Comparison of ENCODE assay signal across 11 cellular contexts in genomic region chr17:82645516-82645915, GRCh38. TPM values are rescaled to one million over a fixed set of nuclear protein-coding genes. Genes with fewer than 3 reads are reported as not detected.
DNase-seq lines count a peak whose midpoint lies in the region; ATAC-seq, FAIRE-seq and TF ChIP-seq lines count a peak whose summit lies in the region.
"Had no signal": no experiment of that assay in that cellular context is flagged by ENCODE, and none has a peak within 500 bp of the region (broad histone marks: within the 10 kb centered on the region; RNA-seq: fewer than 3 reads in every experiment).

No MANE protein-coding gene starts in this region.

- no peak overlapping the region for H2AFZ ChIP-seq in osteoblast (ENCODE audit: low read length)

- DNase-seq in activated CD4-positive, alpha-beta T cell treated with anti-CD3 and anti-CD28 coated beads for 36 hours, result no peak
- no peak for DNase-seq in activated CD4-positive, alpha-beta T cell treated with anti-CD3 and anti-CD28 coated beads for 48 hours
- DNase-seq in LHCN-M2 (ENCODE audit: low read depth), result peak; percentile 13
- peak; percentile 46 for DNase-seq in bronchial epithelial cell (ENCODE audit: low read depth)
- peak; percentile 93 for DNase-seq in osteoblast (ENCODE audit: insufficient read length, low spot score, missing footprints)
- DNase-seq in testis, result no peak
- no peak for DNase-seq in T1000 (lab: John Stamatoyannopoulos, UW)
- DNase-seq: DMS79 treated with DMSO at 0.1 percent for 48 hours, mesendoderm, NCI-H2107 had no signal

- peaks cover 73% of the 10 kb centered on the region for H3K79me2 ChIP-seq in osteoblast (ENCODE audit: insufficient read depth, low read length)

- H3K27ac ChIP-seq in osteoblast (ENCODE audit: low read depth, low read length), result no peak overlapping the region
- H3K27ac ChIP-seq in testis, result no peak overlapping the region

- no peak overlapping the region for H3K27ac Mint-ChIP-seq in activated CD4-positive, alpha-beta T cell treated with anti-CD3 and anti-CD28 coated beads for 36 hours

- no peak for FAIRE-seq in bronchial epithelial cell (lab: Jason Lieb, UNC)

- intact Hi-C loops in activated CD4-positive, alpha-beta T cell treated with anti-CD3 and anti-CD28 coated beads for 36 hours (cut with DNase I, micrococcal nuclease), result loop anchor here in 1 of 2 experiments (5.0 kb wide), 1 partner anchor 53 kb away; no protein-coding TSS in a partner anchor
- intact Hi-C loops in testis (cut with DNase I; ENCODE audit: low total_unique reads), result no loop called here

- H3K4me1 Mint-ChIP-seq in activated CD4-positive, alpha-beta T cell treated with anti-CD3 and anti-CD28 coated beads for 36 hours, result peaks cover 29% of the 10 kb centered on the region

- TF ChIP-seq POLR2A in testis (IDR thresholded peaks at IDR 0.05), result no peak

- H3K27me3 Mint-ChIP-seq in activated CD4-positive, alpha-beta T cell treated with anti-CD3 and anti-CD28 coated beads for 36 hours, result no peaks in the 10 kb centered on the region

- ATAC-seq in activated CD4-positive, alpha-beta T cell treated with anti-CD3 and anti-CD28 coated beads for 36 hours, result no peak
- ATAC-seq in GM18511 (IDR thresholded peaks at IDR 0.05; ENCODE audit: unreplicated experiment), result no peak

- 66 to 87% methylated on average over 4 of the region's 4 CpGs for WGBS in testis, 2 donors

- H3K27me3 ChIP-seq in bronchial epithelial cell (ENCODE audit: control insufficient read depth, insufficient read depth, low read length) (no peaks in the 10 kb centered on the region), osteoblast (ENCODE audit: insufficient read depth, low read length) (no peaks in the 10 kb centered on the region), testis (no peaks in the 10 kb centered on the region)

- CTCF ChIA-PET in activated CD4-positive, alpha-beta T cell treated with anti-CD3 and anti-CD28 coated beads for 36 hours (lab: Charles Lee), result no interaction called here

- H3K9me3 ChIP-seq in osteoblast (ENCODE audit: low read depth, low read length) (no peaks in the 10 kb centered on the region), testis (no peaks in the 10 kb centered on the region)

- TF ChIP-seq CTCF in bronchial epithelial cell (IDR thresholded peaks at IDR 0.05; ENCODE audit: insufficient read depth, low read length, severe bottlenecking) (no peak), osteoblast (IDR thresholded peaks at IDR 0.05; ENCODE audit: extremely low read depth, low read depth, low read length) (no peak), testis (IDR thresholded peaks at IDR 0.05) (no peak)

- no peaks in the 10 kb centered on the region for H3K9me3 Mint-ChIP-seq in activated CD4-positive, alpha-beta T cell treated with anti-CD3 and anti-CD28 coated beads for 36 hours (ENCODE audit: low read depth)

- no peak overlapping the region for H3K4me2 ChIP-seq in osteoblast (ENCODE audit: insufficient read depth, low read length)

- H3K4me3 Mint-ChIP-seq in activated CD4-positive, alpha-beta T cell treated with anti-CD3 and anti-CD28 coated beads for 36 hours, result peak overlapping the region; percentile 82

- peaks cover 55% of the 10 kb centered on the region for H4K20me1 ChIP-seq in osteoblast (ENCODE audit: insufficient read depth, low read length)

- H3K4me3 ChIP-seq in bronchial epithelial cell (ENCODE audit: low read depth, low read length) (no peak overlapping the region), osteoblast (ENCODE audit: insufficient read depth, low read length) (no peak overlapping the region), testis (no peak overlapping the region)

- H3K36me3 Mint-ChIP-seq in activated CD4-positive, alpha-beta T cell treated with anti-CD3 and anti-CD28 coated beads for 36 hours (ENCODE audit: low read depth), result peaks cover 44% of the 10 kb centered on the region

- POLR2A ChIA-PET in activated CD4-positive, alpha-beta T cell treated with anti-CD3 and anti-CD28 coated beads for 36 hours (lab: Charles Lee), result no interaction called here

- H3K4me1 ChIP-seq in osteoblast (ENCODE audit: insufficient read depth, low read length) (peaks cover 10% of the 10 kb centered on the region), testis (peaks cover 9% of the 10 kb centered on the region)

- H3K36me3 ChIP-seq in bronchial epithelial cell (ENCODE audit: control insufficient read depth, insufficient read depth, low read length), result peaks cover 12% of the 10 kb centered on the region
- peaks cover 29% of the 10 kb centered on the region for H3K36me3 ChIP-seq in osteoblast (ENCODE audit: insufficient read depth, low read length)
- H3K36me3 ChIP-seq in testis (ENCODE audit: low read depth, missing control alignments), result no peaks in the 10 kb centered on the region

RNA-seq across cellular contexts. Expression of gene WDR45B, which starts 2.7 kb away (rescaled TPM):
- 10 to 100 TPM; 74.1 to 74.8 TPM for total RNA-seq in activated CD4-positive, alpha-beta T cell treated with anti-CD3 and anti-CD28 coated beads for 36 hours
- 90.8 and 116 TPM in 2 replicates for total RNA-seq in LHCN-M2 (2014; rRNA removed)
- polyA plus RNA-seq in LHCN-M2 (2012), result 69.6 TPM
- total RNA-seq in bronchial epithelial cell, result 90.8 and 94.7 TPM in 2 replicates
- 66.2 and 66.3 TPM in 2 replicates for total RNA-seq in osteoblast
- total RNA-seq in testis, result 100 to 1,000 TPM; 163 to 165 TPM
- 142 TPM for polyA plus RNA-seq in testis (ENCODE audit: insufficient read depth, low read depth, low replicate concordance)

RNA-seq across cellular contexts. Expression of gene RAB40B, which starts 53.0 kb away (rescaled TPM):
- 1 to 10 TPM; 3.2 to 4.1 TPM for total RNA-seq in activated CD4-positive, alpha-beta T cell treated with anti-CD3 and anti-CD28 coated beads for 36 hours
- total RNA-seq in LHCN-M2 (2014; rRNA removed), result 15.6 and 17.9 TPM in 2 replicates
- 12.2 TPM for polyA plus RNA-seq in LHCN-M2 (2012)
- 3.4 and 4.9 TPM in 2 replicates for total RNA-seq in bronchial epithelial cell
- 8.3 and 9.1 TPM in 2 replicates for total RNA-seq in osteoblast
- 10 to 100 TPM in 1 of 2 donors, 1 to 10 TPM in 1; 9.4 to 16.4 TPM for total RNA-seq in testis
- polyA plus RNA-seq in testis (ENCODE audit: insufficient read depth, low read depth, low replicate concordance), result 13.5 TPM

Comparison
In these comparisons a context has a peak if more than half of its experiments do, and no peak if none do; other contexts are left out.
1. DNase-seq: peak in LHCN-M2 (single experiment), bronchial epithelial cell (single experiment) and osteoblast (single experiment); none in activated CD4-positive, alpha-beta T cell treated with anti-CD3 and anti-CD28 coated beads for 36 hours (single experiment), activated CD4-positive, alpha-beta T cell treated with anti-CD3 and anti-CD28 coated beads for 48 hours (single experiment), testis (single experiment) and T1000 (single experiment).